In genomic region chr12:45246202-45246601, GRCh38 we compare ENCODE assay signal across 17 cellular contexts.
"Had no signal": no experiment of that assay in that cellular context is flagged by ENCODE, and none has a peak within 500 bp of the region (broad histone marks: within the 10 kb centered on the region; RNA-seq: fewer than 3 reads in every experiment).

No MANE protein-coding gene starts in this region.

- ATAC-seq: heart right ventricle; lower lobe of right lung; natural killer cell; sciatic nerve; stimulated activated memory B cell treated with anti-CD40 and anti-IgM and Interleukin-4, amounts not matched to agents 10 μg/mL and 1 μg/mL and 100 μg/mL, for 72 hours had no signal

- H2AFZ ChIP-seq: parathyroid adenoma had no signal

- H3K9me3 ChIP-seq: heart right ventricle, lower lobe of right lung, neutrophil, spleen, thyroid gland had no signal

- DNase-seq: activated CD4-positive, alpha-beta T cell treated with anti-CD3 and anti-CD28 coated beads, Interleukin-2, amount 50 U/mL, for 48 hours; activated naive CD8-positive, alpha-beta T cell treated with anti-CD3 and anti-CD28 coated beads for 36 hours; activated T-cell treated with anti-CD3 and anti-CD28 coated beads for 4 hours; effector CD4-positive, alpha-beta T cell; heart right ventricle; lower lobe of right lung; natural killer cell; spleen; stimulated activated CD4-positive, alpha-beta T cell treated with anti-CD3 and anti-CD28 coated beads, Interleukin-4, amount 100 ng/mL, for 4 hours; SW 1271; T-helper 2 cell; thyroid gland had no signal

- H3K27ac ChIP-seq: heart right ventricle, lower lobe of right lung, neutrophil, parathyroid adenoma, spleen, thyroid gland had no signal

- H3K36me3 ChIP-seq: lower lobe of right lung, neutrophil, thyroid gland had no signal

- H3K4me3 ChIP-seq: heart right ventricle, lower lobe of right lung, spleen, thyroid gland had no signal

- H3K27me3 ChIP-seq: heart right ventricle, neutrophil, spleen, thyroid gland had no signal

- H3K9ac ChIP-seq: parathyroid adenoma had no signal

- H3K4me1 ChIP-seq: parathyroid adenoma, thyroid gland had no signal

- FAIRE-seq: TTC549 had no signal
